In the genomic region with DNA sequence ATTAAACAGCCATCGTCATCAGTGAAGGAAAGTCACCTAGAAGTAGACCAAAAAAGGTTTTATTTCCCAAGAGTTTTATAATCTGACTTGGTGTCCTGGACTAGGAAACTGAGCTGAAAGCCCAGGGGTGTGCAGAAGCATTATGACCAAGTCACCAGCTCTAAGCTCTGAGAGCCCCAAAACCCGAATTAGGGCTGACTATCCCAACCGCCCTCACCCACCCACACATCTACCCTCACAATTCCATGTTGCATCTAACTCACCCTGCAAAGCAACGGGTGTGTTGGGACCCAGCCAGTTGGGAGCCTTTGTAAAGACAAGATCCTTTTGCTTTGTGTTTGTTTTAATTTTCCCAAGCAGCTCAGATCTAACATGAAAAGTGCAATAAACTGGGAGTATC, we compare ENCODE assay signal across 2 cellular contexts.
TF ChIP-seq lines count a peak whose summit lies in the region.

No MANE protein-coding gene starts in this region.

TF ChIP-seq in HEK293, 187 proteins besides CTCF, POLR2A, EP300 and RAD21:
- TF ChIP-seq ZFHX2 (tag by site-specific recombination; conservative IDR thresholded peaks at IDR 0.05): peak; percentile 52
- no peak for TF ChIP-seq ZNF311 (tag by site-specific recombination; IDR thresholded peaks at IDR 0.05; ENCODE audit: borderline replicate concordance)
- TF ChIP-seq ZBTB8A (tag by site-specific recombination; IDR thresholded peaks at IDR 0.05): peak; percentile 62

TF ChIP-seq in H1, 55 proteins besides CTCF, POLR2A, EP300 and RAD21:
- TF ChIP-seq GABPA (IDR thresholded peaks at IDR 0.05; ENCODE audit: borderline replicate concordance, insufficient read depth, low read length) (no peak), KDM4A (IDR thresholded peaks at IDR 0.05; ENCODE audit: low read depth, low read length, severe bottlenecking) (no peak), JUN (IDR thresholded peaks at IDR 0.05; ENCODE audit: low read depth, low read length) (no peak), POLR2AphosphoS5 (IDR thresholded peaks at IDR 0.05; ENCODE audit: low read depth, low read length) (no peak), SP1 (IDR thresholded peaks at IDR 0.05; ENCODE audit: low read depth, low read length) (no peak), POU5F1 (IDR thresholded peaks at IDR 0.05; ENCODE audit: low read depth, low read length) (no peak), SIX5 (IDR thresholded peaks at IDR 0.05; ENCODE audit: low read depth, low read length) (no peak), SAP30 (IDR thresholded peaks at IDR 0.05; ENCODE audit: insufficient read depth, insufficient replicate concordance, low read length) (no peak), NRF1 (IDR thresholded peaks at IDR 0.05; ENCODE audit: low read depth, low read length) (no peak), SRF (IDR thresholded peaks at IDR 0.05; ENCODE audit: low read depth, low read length) (no peak), ZNF274 (IDR thresholded peaks at IDR 0.05; ENCODE audit: borderline replicate concordance, extremely low read depth, low read length) (no peak), CTBP2 (IDR thresholded peaks at IDR 0.05; ENCODE audit: borderline replicate concordance, insufficient read depth, insufficient read length, low read length) (no peak), PHF8 (conservative IDR thresholded peaks at IDR 0.05; ENCODE audit: low read depth, low read length) (no peak), RFX5 (IDR thresholded peaks at IDR 0.05; ENCODE audit: borderline replicate concordance, low read depth, low read length) (no peak), KDM5A (IDR thresholded peaks at IDR 0.05; ENCODE audit: low read length) (no peak), CREB1 (IDR thresholded peaks at IDR 0.05) (no peak), SIRT6 (IDR thresholded peaks at IDR 0.05; ENCODE audit: low read length) (no peak), HDAC6 (IDR thresholded peaks at IDR 0.05; ENCODE audit: low read depth, low read length) (no peak)
- TF ChIP-seq, protein P1, sequence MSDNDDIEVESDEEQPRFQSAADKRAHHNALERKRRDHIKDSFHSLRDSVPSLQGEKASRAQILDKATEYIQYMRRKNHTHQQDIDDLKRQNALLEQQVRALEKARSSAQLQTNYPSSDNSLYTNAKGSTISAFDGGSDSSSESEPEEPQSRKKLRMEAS (IDR thresholded peaks at IDR 0.05): no peak
- TF ChIP-seq, protein P2, sequence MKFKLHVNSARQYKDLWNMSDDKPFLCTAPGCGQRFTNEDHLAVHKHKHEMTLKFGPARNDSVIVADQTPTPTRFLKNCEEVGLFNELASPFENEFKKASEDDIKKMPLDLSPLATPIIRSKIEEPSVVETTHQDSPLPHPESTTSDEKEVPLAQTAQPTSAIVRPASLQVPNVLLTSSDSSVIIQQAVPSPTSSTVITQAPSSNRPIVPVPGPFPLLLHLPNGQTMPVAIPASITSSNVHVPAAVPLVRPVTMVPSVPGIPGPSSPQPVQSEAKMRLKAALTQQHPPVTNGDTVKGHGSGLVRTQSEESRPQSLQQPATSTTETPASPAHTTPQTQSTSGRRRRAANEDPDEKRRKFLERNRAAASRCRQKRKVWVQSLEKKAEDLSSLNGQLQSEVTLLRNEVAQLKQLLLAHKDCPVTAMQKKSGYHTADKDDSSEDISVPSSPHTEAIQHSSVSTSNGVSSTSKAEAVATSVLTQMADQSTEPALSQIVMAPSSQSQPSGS (IDR thresholded peaks at IDR 0.05; ENCODE audit: low read length): no peak
